ENCODE assay signal across 1 cellular context in the genomic region with DNA sequence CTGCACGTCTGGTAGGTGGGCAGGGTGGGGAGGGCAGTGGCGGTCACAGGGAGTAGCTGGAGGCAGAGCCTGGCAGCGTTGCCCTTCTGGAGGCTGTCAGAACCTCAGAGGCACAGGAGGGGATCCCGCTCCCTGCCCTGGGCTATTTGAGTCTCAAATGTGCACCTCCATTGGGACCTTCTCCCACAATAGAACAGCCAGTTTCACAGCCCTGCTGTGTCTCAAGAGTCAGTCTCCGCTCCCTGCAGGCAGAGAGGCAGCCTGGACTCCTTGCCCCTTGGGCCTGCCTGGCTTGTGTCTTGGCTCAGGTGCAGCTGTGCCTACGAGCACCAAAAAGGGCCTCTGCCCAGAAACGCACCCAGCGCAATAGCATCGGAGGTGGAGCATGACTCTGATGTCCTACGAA.
TF ChIP-seq lines count a peak whose summit lies in the region.

No MANE protein-coding gene starts in this region.

TF ChIP-seq in GM23338, 12 proteins besides CTCF, POLR2A, EP300 and RAD21:
- no peak for TF ChIP-seq NANOG (IDR thresholded peaks at IDR 0.05; ENCODE audit: borderline replicate concordance)
- no peak for TF ChIP-seq JUNB (IDR thresholded peaks at IDR 0.05; ENCODE audit: unreplicated experiment)
- TF ChIP-seq, protein P1, sequence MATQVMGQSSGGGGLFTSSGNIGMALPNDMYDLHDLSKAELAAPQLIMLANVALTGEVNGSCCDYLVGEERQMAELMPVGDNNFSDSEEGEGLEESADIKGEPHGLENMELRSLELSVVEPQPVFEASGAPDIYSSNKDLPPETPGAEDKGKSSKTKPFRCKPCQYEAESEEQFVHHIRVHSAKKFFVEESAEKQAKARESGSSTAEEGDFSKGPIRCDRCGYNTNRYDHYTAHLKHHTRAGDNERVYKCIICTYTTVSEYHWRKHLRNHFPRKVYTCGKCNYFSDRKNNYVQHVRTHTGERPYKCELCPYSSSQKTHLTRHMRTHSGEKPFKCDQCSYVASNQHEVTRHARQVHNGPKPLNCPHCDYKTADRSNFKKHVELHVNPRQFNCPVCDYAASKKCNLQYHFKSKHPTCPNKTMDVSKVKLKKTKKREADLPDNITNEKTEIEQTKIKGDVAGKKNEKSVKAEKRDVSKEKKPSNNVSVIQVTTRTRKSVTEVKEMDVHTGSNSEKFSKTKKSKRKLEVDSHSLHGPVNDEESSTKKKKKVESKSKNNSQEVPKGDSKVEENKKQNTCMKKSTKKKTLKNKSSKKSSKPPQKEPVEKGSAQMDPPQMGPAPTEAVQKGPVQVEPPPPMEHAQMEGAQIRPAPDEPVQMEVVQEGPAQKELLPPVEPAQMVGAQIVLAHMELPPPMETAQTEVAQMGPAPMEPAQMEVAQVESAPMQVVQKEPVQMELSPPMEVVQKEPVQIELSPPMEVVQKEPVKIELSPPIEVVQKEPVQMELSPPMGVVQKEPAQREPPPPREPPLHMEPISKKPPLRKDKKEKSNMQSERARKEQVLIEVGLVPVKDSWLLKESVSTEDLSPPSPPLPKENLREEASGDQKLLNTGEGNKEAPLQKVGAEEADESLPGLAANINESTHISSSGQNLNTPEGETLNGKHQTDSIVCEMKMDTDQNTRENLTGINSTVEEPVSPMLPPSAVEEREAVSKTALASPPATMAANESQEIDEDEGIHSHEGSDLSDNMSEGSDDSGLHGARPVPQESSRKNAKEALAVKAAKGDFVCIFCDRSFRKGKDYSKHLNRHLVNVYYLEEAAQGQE (IDR thresholded peaks at IDR 0.05; ENCODE audit: unreplicated experiment) = no peak
- TF ChIP-seq CREB1 (CRISPR knock-in tag; IDR thresholded peaks at IDR 0.05; ENCODE audit: low read depth) = no peak
- TF ChIP-seq, protein P2, sequence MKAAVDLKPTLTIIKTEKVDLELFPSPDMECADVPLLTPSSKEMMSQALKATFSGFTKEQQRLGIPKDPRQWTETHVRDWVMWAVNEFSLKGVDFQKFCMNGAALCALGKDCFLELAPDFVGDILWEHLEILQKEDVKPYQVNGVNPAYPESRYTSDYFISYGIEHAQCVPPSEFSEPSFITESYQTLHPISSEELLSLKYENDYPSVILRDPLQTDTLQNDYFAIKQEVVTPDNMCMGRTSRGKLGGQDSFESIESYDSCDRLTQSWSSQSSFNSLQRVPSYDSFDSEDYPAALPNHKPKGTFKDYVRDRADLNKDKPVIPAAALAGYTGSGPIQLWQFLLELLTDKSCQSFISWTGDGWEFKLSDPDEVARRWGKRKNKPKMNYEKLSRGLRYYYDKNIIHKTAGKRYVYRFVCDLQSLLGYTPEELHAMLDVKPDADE (IDR thresholded peaks at IDR 0.05) = no peak
